ENCODE assay signal across 1 cellular context in the genomic region with DNA sequence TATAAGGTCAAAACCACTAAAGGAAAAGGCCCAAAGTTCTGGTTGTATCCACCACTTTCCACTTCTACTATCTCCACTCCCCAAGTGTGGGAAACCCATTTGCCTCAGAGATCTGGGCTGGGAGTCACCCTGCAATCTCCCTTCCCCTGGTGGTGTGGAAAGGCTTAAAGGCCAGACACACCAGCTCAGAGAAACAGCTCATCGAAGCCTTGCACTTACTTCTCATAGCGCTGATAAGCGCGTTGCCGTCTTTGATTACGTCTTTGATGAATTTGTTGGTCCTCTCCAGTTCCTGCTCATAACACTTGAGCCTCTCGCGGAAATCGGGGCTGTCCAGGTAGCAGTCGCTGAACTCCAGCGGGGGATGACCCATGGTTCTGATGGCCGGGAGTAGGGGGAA.
A peak's percentile ranks its signal among the peaks of the same experiment; 100 is the strongest.
TF ChIP-seq lines count a peak whose summit lies in the region.

No MANE protein-coding gene starts in this region.

TF ChIP-seq in K562, 482 proteins besides CTCF, POLR2A, EP300 and RAD21 (continued from another document):
- TF ChIP-seq FOXJ3 (CRISPR knock-in tag; IDR thresholded peaks at IDR 0.05): no peak
- no peak for TF ChIP-seq POLR2AphosphoS2 (IDR thresholded peaks at IDR 0.05; ENCODE audit: low read length)
- peak; percentile 36 for TF ChIP-seq NCOR1 (IDR thresholded peaks at IDR 0.05)
- TF ChIP-seq, protein P1, sequence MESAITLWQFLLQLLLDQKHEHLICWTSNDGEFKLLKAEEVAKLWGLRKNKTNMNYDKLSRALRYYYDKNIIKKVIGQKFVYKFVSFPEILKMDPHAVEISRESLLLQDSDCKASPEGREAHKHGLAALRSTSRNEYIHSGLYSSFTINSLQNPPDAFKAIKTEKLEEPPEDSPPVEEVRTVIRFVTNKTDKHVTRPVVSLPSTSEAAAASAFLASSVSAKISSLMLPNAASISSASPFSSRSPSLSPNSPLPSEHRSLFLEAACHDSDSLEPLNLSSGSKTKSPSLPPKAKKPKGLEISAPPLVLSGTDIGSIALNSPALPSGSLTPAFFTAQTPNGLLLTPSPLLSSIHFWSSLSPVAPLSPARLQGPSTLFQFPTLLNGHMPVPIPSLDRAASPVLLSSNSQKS (CRISPR knock-in tag; IDR thresholded peaks at IDR 0.05): no peak
- TF ChIP-seq ZFP30 (CRISPR knock-in tag; IDR thresholded peaks at IDR 0.05; ENCODE audit: borderline replicate concordance): no peak
- no peak for TF ChIP-seq RFX1 (IDR thresholded peaks at IDR 0.05)
- TF ChIP-seq, protein P2, sequence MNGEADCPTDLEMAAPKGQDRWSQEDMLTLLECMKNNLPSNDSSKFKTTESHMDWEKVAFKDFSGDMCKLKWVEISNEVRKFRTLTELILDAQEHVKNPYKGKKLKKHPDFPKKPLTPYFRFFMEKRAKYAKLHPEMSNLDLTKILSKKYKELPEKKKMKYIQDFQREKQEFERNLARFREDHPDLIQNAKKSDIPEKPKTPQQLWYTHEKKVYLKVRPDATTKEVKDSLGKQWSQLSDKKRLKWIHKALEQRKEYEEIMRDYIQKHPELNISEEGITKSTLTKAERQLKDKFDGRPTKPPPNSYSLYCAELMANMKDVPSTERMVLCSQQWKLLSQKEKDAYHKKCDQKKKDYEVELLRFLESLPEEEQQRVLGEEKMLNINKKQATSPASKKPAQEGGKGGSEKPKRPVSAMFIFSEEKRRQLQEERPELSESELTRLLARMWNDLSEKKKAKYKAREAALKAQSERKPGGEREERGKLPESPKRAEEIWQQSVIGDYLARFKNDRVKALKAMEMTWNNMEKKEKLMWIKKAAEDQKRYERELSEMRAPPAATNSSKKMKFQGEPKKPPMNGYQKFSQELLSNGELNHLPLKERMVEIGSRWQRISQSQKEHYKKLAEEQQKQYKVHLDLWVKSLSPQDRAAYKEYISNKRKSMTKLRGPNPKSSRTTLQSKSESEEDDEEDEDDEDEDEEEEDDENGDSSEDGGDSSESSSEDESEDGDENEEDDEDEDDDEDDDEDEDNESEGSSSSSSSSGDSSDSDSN (IDR thresholded peaks at IDR 0.05; ENCODE audit: borderline replicate concordance in 1 of 2, low read depth in 2 of 2, low read length in 2 of 2): peak in 1 of 2 experiments; percentile 64; a peak in 2 of 4 replicates
- TF ChIP-seq COPS2 (conservative IDR thresholded peaks at IDR 0.05): no peak
- TF ChIP-seq, protein P3, sequence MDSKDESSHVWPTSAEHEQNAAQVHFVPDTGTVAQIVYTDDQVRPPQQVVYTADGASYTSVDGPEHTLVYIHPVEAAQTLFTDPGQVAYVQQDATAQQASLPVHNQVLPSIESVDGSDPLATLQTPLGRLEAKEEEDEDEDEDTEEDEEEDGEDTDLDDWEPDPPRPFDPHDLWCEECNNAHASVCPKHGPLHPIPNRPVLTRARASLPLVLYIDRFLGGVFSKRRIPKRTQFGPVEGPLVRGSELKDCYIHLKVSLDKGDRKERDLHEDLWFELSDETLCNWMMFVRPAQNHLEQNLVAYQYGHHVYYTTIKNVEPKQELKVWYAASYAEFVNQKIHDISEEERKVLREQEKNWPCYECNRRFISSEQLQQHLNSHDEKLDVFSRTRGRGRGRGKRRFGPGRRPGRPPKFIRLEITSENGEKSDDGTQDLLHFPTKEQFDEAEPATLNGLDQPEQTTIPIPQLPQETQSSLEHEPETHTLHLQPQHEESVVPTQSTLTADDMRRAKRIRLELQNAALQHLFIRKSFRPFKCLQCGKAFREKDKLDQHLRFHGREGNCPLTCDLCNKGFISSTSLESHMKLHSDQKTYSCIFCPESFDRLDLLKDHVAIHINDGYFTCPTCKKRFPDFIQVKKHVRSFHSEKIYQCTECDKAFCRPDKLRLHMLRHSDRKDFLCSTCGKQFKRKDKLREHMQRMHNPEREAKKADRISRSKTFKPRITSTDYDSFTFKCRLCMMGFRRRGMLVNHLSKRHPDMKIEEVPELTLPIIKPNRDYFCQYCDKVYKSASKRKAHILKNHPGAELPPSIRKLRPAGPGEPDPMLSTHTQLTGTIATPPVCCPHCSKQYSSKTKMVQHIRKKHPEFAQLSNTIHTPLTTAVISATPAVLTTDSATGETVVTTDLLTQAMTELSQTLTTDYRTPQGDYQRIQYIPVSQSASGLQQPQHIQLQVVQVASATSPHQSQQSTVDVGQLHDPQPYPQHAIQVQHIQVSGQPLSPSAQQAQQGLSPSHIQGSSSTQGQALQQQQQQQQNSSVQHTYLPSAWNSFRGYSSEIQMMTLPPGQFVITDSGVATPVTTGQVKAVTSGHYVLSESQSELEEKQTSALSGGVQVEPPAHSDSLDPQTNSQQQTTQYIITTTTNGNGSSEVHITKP (IDR thresholded peaks at IDR 0.05; ENCODE audit: partially characterized antibody): peak; percentile 8
- TF ChIP-seq CBFA2T3 (IDR thresholded peaks at IDR 0.05): peak; percentile 86
- no peak for TF ChIP-seq GTF2A2 (tag; IDR thresholded peaks at IDR 0.05)
- TF ChIP-seq JUND (IDR thresholded peaks at IDR 0.05; ENCODE audit: borderline replicate concordance, low read depth, low read length): no peak
- TF ChIP-seq JUND (tag; IDR thresholded peaks at IDR 0.05; ENCODE audit: borderline replicate concordance, low read depth, low read length): no peak
- no peak for TF ChIP-seq RBM22 (IDR thresholded peaks at IDR 0.05; ENCODE audit: low read depth, low read length, poor library complexity, severe bottlenecking)
- TF ChIP-seq TEAD4 (IDR thresholded peaks at IDR 0.05; ENCODE audit: low read length): peak; percentile 53; the same call in 1 of the 2 replicates
- TF ChIP-seq TEAD4 (CRISPR knock-in tag; IDR thresholded peaks at IDR 0.05; ENCODE audit: borderline replicate concordance): no peak
- 0 out of 2 replicates have a peak, but pooled peaks have one; percentile 51 for TF ChIP-seq CREM (IDR thresholded peaks at IDR 0.05; ENCODE audit: low read depth)
- TF ChIP-seq NFRKB (IDR thresholded peaks at IDR 0.05; ENCODE audit: low read depth): no peak
- no peak for TF ChIP-seq RBM15 (IDR thresholded peaks at IDR 0.05; ENCODE audit: insufficient read depth, low read length)
- TF ChIP-seq TCF3 (CRISPR knock-in tag; IDR thresholded peaks at IDR 0.05): peak; percentile 45
- TF ChIP-seq PRPF4 (IDR thresholded peaks at IDR 0.05; ENCODE audit: insufficient read depth, low read depth, low read length, poor library complexity, severe bottlenecking): no peak
- no peak for TF ChIP-seq MTA1 (IDR thresholded peaks at IDR 0.05; ENCODE audit: borderline replicate concordance)
